In genomic region chr12:101491325-101491724, GRCh38 we compare ENCODE assay signal across 1 cellular context.
TF ChIP-seq lines count a peak whose summit lies in the region.

No MANE protein-coding gene starts in this region.

TF ChIP-seq in HepG2, 621 proteins besides CTCF, POLR2A, EP300 and RAD21 (continued from another document):
- TF ChIP-seq AHDC1 (CRISPR knock-in tag; IDR thresholded peaks at IDR 0.05; ENCODE audit: borderline replicate concordance) (no peak), RCOR2 (CRISPR knock-in tag; IDR thresholded peaks at IDR 0.05) (no peak), CEBPG (CRISPR knock-in tag; IDR thresholded peaks at IDR 0.05) (no peak), PHF5A (CRISPR knock-in tag; IDR thresholded peaks at IDR 0.05; ENCODE audit: low read depth, unreplicated experiment) (no peak), ZNF441 (CRISPR knock-in tag; IDR thresholded peaks at IDR 0.05; ENCODE audit: borderline replicate concordance) (no peak), ZNF234 (CRISPR knock-in tag; conservative IDR thresholded peaks at IDR 0.05) (no peak), ZNF256 (CRISPR knock-in tag; conservative IDR thresholded peaks at IDR 0.05) (no peak), MATR3 (CRISPR knock-in tag; IDR thresholded peaks at IDR 0.05) (no peak), ZNF350 (CRISPR knock-in tag; IDR thresholded peaks at IDR 0.05; ENCODE audit: borderline replicate concordance, low read depth) (no peak), KDM5A (IDR thresholded peaks at IDR 0.05; ENCODE audit: borderline replicate concordance, low read length) (no peak)
- TF ChIP-seq, protein P1, sequence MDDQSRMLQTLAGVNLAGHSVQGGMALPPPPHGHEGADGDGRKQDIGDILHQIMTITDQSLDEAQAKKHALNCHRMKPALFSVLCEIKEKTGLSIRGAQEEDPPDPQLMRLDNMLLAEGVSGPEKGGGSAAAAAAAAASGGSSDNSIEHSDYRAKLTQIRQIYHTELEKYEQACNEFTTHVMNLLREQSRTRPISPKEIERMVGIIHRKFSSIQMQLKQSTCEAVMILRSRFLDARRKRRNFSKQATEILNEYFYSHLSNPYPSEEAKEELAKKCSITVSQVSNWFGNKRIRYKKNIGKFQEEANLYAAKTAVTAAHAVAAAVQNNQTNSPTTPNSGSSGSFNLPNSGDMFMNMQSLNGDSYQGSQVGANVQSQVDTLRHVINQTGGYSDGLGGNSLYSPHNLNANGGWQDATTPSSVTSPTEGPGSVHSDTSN (CRISPR knock-in tag; IDR thresholded peaks at IDR 0.05; ENCODE audit: borderline replicate concordance), result no peak
- TF ChIP-seq, protein P2, sequence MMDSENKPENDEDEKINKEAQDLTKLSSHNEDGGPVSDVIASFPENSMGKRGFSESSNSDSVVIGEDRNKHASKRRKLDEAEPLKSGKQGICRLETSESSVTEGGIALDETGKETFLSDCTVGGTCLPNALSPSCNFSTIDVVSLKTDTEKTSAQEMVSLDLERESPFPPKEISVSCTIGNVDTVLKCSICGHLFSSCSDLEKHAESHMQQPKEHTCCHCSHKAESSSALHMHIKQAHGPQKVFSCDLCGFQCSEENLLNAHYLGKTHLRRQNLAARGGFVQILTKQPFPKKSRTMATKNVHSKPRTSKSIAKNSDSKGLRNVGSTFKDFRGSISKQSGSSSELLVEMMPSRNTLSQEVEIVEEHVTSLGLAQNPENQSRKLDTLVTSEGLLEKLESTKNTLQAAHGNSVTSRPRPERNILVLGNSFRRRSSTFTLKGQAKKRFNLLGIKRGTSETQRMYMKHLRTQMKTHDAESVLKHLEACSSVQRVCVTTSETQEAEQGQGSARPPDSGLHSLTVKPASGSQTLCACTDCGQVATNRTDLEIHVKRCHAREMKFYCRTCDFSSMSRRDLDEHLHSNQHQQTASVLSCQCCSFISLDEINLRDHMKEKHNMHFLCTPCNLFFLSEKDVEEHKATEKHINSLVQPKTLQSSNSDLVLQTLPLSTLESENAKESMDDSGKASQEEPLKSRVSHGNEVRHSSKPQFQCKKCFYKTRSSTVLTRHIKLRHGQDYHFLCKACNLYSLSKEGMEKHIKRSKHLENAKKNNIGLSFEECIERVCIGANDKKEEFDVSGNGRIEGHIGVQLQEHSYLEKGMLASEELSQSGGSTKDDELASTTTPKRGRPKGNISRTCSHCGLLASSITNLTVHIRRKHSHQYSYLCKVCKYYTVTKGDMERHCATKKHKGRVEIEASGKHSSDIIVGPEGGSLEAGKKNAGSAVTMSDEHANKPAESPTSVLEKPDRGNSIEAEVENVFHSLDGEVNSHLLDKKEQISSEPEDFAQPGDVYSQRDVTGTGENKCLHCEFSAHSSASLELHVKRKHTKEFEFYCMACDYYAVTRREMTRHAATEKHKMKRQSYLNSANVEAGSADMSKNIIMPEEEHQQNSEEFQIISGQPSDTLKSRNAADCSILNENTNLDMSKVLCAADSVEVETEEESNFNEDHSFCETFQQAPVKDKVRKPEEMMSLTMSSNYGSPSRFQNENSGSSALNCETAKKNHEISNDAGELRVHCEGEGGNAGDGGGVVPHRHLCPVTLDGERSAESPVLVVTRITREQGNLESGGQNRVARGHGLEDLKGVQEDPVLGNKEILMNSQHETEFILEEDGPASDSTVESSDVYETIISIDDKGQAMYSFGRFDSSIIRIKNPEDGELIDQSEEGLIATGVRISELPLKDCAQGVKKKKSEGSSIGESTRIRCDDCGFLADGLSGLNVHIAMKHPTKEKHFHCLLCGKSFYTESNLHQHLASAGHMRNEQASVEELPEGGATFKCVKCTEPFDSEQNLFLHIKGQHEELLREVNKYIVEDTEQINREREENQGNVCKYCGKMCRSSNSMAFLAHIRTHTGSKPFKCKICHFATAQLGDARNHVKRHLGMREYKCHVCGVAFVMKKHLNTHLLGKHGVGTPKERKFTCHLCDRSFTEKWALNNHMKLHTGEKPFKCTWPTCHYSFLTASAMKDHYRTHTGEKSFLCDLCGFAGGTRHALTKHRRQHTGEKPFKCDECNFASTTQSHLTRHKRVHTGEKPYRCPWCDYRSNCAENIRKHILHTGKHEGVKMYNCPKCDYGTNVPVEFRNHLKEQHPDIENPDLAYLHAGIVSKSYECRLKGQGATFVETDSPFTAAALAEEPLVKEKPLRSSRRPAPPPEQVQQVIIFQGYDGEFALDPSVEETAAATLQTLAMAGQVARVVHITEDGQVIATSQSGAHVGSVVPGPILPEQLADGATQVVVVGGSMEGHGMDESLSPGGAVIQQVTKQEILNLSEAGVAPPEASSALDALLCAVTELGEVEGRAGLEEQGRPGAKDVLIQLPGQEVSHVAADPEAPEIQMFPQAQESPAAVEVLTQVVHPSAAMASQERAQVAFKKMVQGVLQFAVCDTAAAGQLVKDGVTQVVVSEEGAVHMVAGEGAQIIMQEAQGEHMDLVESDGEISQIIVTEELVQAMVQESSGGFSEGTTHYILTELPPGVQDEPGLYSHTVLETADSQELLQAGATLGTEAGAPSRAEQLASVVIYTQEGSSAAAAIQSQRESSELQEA (CRISPR knock-in tag; IDR thresholded peaks at IDR 0.05; ENCODE audit: not compliant biosample characterization), result no peak
- TF ChIP-seq, protein P3, sequence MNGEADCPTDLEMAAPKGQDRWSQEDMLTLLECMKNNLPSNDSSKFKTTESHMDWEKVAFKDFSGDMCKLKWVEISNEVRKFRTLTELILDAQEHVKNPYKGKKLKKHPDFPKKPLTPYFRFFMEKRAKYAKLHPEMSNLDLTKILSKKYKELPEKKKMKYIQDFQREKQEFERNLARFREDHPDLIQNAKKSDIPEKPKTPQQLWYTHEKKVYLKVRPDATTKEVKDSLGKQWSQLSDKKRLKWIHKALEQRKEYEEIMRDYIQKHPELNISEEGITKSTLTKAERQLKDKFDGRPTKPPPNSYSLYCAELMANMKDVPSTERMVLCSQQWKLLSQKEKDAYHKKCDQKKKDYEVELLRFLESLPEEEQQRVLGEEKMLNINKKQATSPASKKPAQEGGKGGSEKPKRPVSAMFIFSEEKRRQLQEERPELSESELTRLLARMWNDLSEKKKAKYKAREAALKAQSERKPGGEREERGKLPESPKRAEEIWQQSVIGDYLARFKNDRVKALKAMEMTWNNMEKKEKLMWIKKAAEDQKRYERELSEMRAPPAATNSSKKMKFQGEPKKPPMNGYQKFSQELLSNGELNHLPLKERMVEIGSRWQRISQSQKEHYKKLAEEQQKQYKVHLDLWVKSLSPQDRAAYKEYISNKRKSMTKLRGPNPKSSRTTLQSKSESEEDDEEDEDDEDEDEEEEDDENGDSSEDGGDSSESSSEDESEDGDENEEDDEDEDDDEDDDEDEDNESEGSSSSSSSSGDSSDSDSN (CRISPR knock-in tag; IDR thresholded peaks at IDR 0.05), result no peak
TF ChIP-seq in HepG2: peak in this region for 0.
